In genomic region chr2:227783404-227784138, GRCh38 we compare ENCODE assay signal across 8 cellular contexts. TPM values are rescaled to one million over a fixed set of nuclear protein-coding genes. Genes with fewer than 3 reads are reported as not detected.
A peak's percentile ranks its signal among the peaks of the same experiment; 100 is the strongest.
DNase-seq lines count a peak whose midpoint lies in the region; ATAC-seq and TF ChIP-seq lines count a peak whose summit lies in the region.

No MANE protein-coding gene starts in this region.

- peaks cover 7 to 13% (median 8%) of the 10 kb centered on the region in 3 donors for H3K4me1 Mint-ChIP-seq in IgD-negative memory B cell

- H3K4me1 ChIP-seq in lower lobe of right lung (peaks cover 4% of the 10 kb centered on the region), aorta (ENCODE audit: control insufficient read depth in 1 of 2, insufficient read depth in 2 of 2, low read length in 2 of 2) (no peaks in the 10 kb centered on the region)

- H3K9me3 Mint-ChIP-seq in IgD-negative memory B cell, result peaks cover 0 to 2% (median 0%) of the 10 kb centered on the region in 3 donors

- H3K27me3 ChIP-seq in lower lobe of right lung (ENCODE audit: low read depth), result no peaks in the 10 kb centered on the region
- H3K27me3 ChIP-seq in aorta (ENCODE audit: control insufficient read depth in 1 of 2, insufficient read depth in 2 of 2, low read length in 1 of 2), result no peaks in the 10 kb centered on the region

- H3K36me3 ChIP-seq in lower lobe of right lung, result no peaks in the 10 kb centered on the region
- H3K36me3 ChIP-seq in aorta (ENCODE audit: control insufficient read depth in 1 of 2, insufficient read depth in 2 of 2, low read length in 1 of 2), result no peaks in the 10 kb centered on the region

- 89 to 91% methylated on average over 12 of the region's 12 CpGs for WGBS in aorta, 2 donors

- peak overlapping the region; percentile 42 to 97 (median 88) for H3K4me3 Mint-ChIP-seq in IgD-negative memory B cell

- H3K9me3 ChIP-seq in lower lobe of right lung, result no peaks in the 10 kb centered on the region
- H3K9me3 ChIP-seq in aorta (ENCODE audit: control insufficient read depth, low read length), result peaks cover 1% of the 10 kb centered on the region

- H3K36me3 Mint-ChIP-seq in IgD-negative memory B cell, result no peaks in the 10 kb centered on the region

- peaks cover 6% of the 10 kb centered on the region for H3K27me3 Mint-ChIP-seq in IgD-negative memory B cell

- H3K4me3 ChIP-seq in lower lobe of right lung (peak overlapping the region; percentile 39), aorta (ENCODE audit: low read length in 2 of 2) (no peak overlapping the region)

- H3K27ac Mint-ChIP-seq in IgD-negative memory B cell, result peak overlapping the region; percentile 5 to 89 (median 72)

- intact Hi-C loops in lower lobe of right lung (cut with DNase I), result no loop called here
- intact Hi-C loops in aorta (cut with DNase I), result no loop called here

- no peak for TF ChIP-seq CTCF in lower lobe of right lung (IDR thresholded peaks at IDR 0.05)

- H3K27ac ChIP-seq in lower lobe of right lung, result peak overlapping the region; percentile 68
- no peak overlapping the region for H3K27ac ChIP-seq in aorta (ENCODE audit: low read depth in 1 of 2, low read length in 2 of 2)

- ATAC-seq in GM18511 (IDR thresholded peaks at IDR 0.05; ENCODE audit: unreplicated experiment) (peak; percentile 99), GM21529 (IDR thresholded peaks at IDR 0.05; ENCODE audit: unreplicated experiment) (peak; percentile 97), lower lobe of right lung (peak; percentile 69 to 71), aorta (ENCODE audit: low FRiP score) (no peak)

- DNase-seq in lower lobe of right lung (no peak), NCI-H2171 treated with DMSO at 0.1 percent for 48 hours (lab: John Stamatoyannopoulos, UW) (no peak), aorta (no peak), KG1 (lab: John Stamatoyannopoulos, UW) (no peak), NCI-H446 treated with DMSO at 0.1 percent for 48 hours (lab: John Stamatoyannopoulos, UW) (no peak)

RNA-seq across cellular contexts. Expression of gene CCL20, which starts 30.1 kb away (rescaled TPM):
- polyA plus RNA-seq in IgD-negative memory B cell (not detected), aorta (1 to 10 TPM in 1 of 2 donors, under 1 TPM in 1; 0.23 to 5.5 TPM)
- total RNA-seq in lower lobe of right lung (1.6 TPM), aorta (under 1 TPM in 1 of 2 donors, not detected in 1; 0.45 TPM)

RNA-seq across cellular contexts. Expression of gene SCYGR8, which starts 37.9 kb away (rescaled TPM):
- not detected for polyA plus RNA-seq in IgD-negative memory B cell
- total RNA-seq in lower lobe of right lung, result not detected
- total RNA-seq in aorta, result not detected
- polyA plus RNA-seq in aorta, result not detected

RNA-seq across cellular contexts. Expression of gene SCYGR7, which starts 55.4 kb away (rescaled TPM):
- polyA plus RNA-seq in IgD-negative memory B cell, result not detected
- total RNA-seq in lower lobe of right lung, result not detected
- total RNA-seq in aorta, result not detected
- polyA plus RNA-seq in aorta, result not detected

RNA-seq across cellular contexts. Expression of gene SCYGR6, which starts 59.0 kb away (rescaled TPM):
- polyA plus RNA-seq in IgD-negative memory B cell (not detected), aorta (not detected)
- total RNA-seq in lower lobe of right lung (not detected), aorta (not detected)
